ENCODE assay signal across 1 cellular context in genomic region chr6:32622545-32623401, GRCh38.
A peak's percentile ranks its signal among the peaks of the same experiment; 100 is the strongest.
TF ChIP-seq lines count a peak whose summit lies in the region.

No MANE protein-coding gene starts in this region.

TF ChIP-seq in GM12878, 131 proteins besides CTCF, POLR2A, EP300 and RAD21 (continued from another document and continues in another):
- TF ChIP-seq CUX1 (IDR thresholded peaks at IDR 0.05; ENCODE audit: insufficient replicate concordance, low read depth, low read length) (no peak), FOS (IDR thresholded peaks at IDR 0.05; ENCODE audit: borderline replicate concordance, extremely low read depth, insufficient read length) (no peak), BCL11A (IDR thresholded peaks at IDR 0.05; ENCODE audit: low read depth, low read length) (peak; percentile 48; the same call in 1 of the 2 replicates), ZBTB40 (IDR thresholded peaks at IDR 0.05; ENCODE audit: borderline replicate concordance) (peak; percentile 66; the same call in 1 of the 2 replicates), NBN (IDR thresholded peaks at IDR 0.05) (peak; percentile 83), SP1 (IDR thresholded peaks at IDR 0.05; ENCODE audit: low read depth, low read length) (peak; percentile 38), RAD51 (IDR thresholded peaks at IDR 0.05) (no peak; the same call in none of the 2 replicates), MTA3 (IDR thresholded peaks at IDR 0.05; ENCODE audit: borderline replicate concordance, low read length) (peak; percentile 86; the same call in 1 of the 2 replicates), POLR2AphosphoS5 (IDR thresholded peaks at IDR 0.05; ENCODE audit: low read length) (peak; percentile 92), PKNOX1 (IDR thresholded peaks at IDR 0.05) (peak; percentile 44; the same call in 1 of the 2 replicates), NR2C2 (IDR thresholded peaks at IDR 0.05; ENCODE audit: borderline replicate concordance, control insufficient read depth, insufficient read length, low read depth) (no peak), MLLT1 (IDR thresholded peaks at IDR 0.05) (peak; percentile 95), RFX5 (IDR thresholded peaks at IDR 0.05; ENCODE audit: low read depth, low read length) (peak; percentile 98), BCLAF1 (IDR thresholded peaks at IDR 0.05) (no peak), ATF3 (IDR thresholded peaks at IDR 0.05; ENCODE audit: borderline replicate concordance, extremely low read depth, low read depth, low read length) (no peak), WRNIP1 (IDR thresholded peaks at IDR 0.05; ENCODE audit: borderline replicate concordance, low read depth, low read length) (no peak), TAF1 (IDR thresholded peaks at IDR 0.05; ENCODE audit: borderline replicate concordance, low read depth, low read length) (peak; percentile 38; the same call in 1 of the 2 replicates), TCF12 (IDR thresholded peaks at IDR 0.05; ENCODE audit: low read depth, low read length) (0 out of 2 replicates have a peak, but pooled peaks have one; percentile 25), NFIC (IDR thresholded peaks at IDR 0.05; ENCODE audit: low read depth, low read length) (peak; percentile 98), ZNF622 (IDR thresholded peaks at IDR 0.05) (no peak), KLF5 (IDR thresholded peaks at IDR 0.05; ENCODE audit: partially characterized antibody) (peak; percentile 72), RCOR1 (conservative IDR thresholded peaks at IDR 0.05; ENCODE audit: low read depth, low read length) (no peak), NFYA (IDR thresholded peaks at IDR 0.05; ENCODE audit: borderline replicate concordance, low read depth, low read length) (no peak), IKZF2 (IDR thresholded peaks at IDR 0.05) (peak; percentile 81 to 87), MEF2B (IDR thresholded peaks at IDR 0.05; ENCODE audit: partially characterized antibody, poor library complexity, severe bottlenecking) (peak; percentile 90), CREB1 (IDR thresholded peaks at IDR 0.05; ENCODE audit: low read depth) (peak; percentile 95), IKZF1 (conservative IDR thresholded peaks at IDR 0.05) (peak; percentile 84), EZH2 (IDR thresholded peaks at IDR 0.05; ENCODE audit: borderline replicate concordance, control insufficient read depth, low read depth, low read length) (0 out of 2 replicates have a peak, but pooled peaks have one; percentile 41), USF1 (IDR thresholded peaks at IDR 0.05; ENCODE audit: borderline replicate concordance, extremely low read length, insufficient read depth, low read depth, low read length) (no peak), SMARCA5 (IDR thresholded peaks at IDR 0.05) (peak; percentile 79), CREM (IDR thresholded peaks at IDR 0.05; ENCODE audit: low read depth) (peak; percentile 91), SREBF1 (IDR thresholded peaks at IDR 0.05; ENCODE audit: low read length) (no peak), ETV6 (conservative IDR thresholded peaks at IDR 0.05 in 1 of 2, IDR thresholded peaks at IDR 0.05 in 1 of 2; ENCODE audit: borderline replicate concordance in 1 of 2, low read depth in 1 of 2) (peak in 1 of 2 experiments; percentile 78; a peak in 2 of 4 replicates), YY1 (IDR thresholded peaks at IDR 0.05; ENCODE audit: low read depth, low read length) (peak; percentile 38; the same call in 1 of the 2 replicates), NFXL1 (IDR thresholded peaks at IDR 0.05; ENCODE audit: borderline replicate concordance) (no peak), NR2C1 (IDR thresholded peaks at IDR 0.05) (no peak), GATAD2B (conservative IDR thresholded peaks at IDR 0.05; ENCODE audit: low read depth) (no peak), ZBED1 (IDR thresholded peaks at IDR 0.05; ENCODE audit: borderline replicate concordance) (peak; percentile 46), CEBPZ (IDR thresholded peaks at IDR 0.05; ENCODE audit: low read depth, low read length) (no peak), NR2F1 (conservative IDR thresholded peaks at IDR 0.05) (peak; percentile 45; the same call in 1 of the 2 replicates)
